8 cellular contexts compared by ENCODE assay signal in genomic region chr15:101296418-101297405, GRCh38. TPM values are rescaled to one million over a fixed set of nuclear protein-coding genes. Genes with fewer than 3 reads are reported as not detected.
A peak's percentile ranks its signal among the peaks of the same experiment; 100 is the strongest.
DNase-seq lines count a peak whose midpoint lies in the region; ATAC-seq and TF ChIP-seq lines count a peak whose summit lies in the region.

No MANE protein-coding gene starts in this region.

- peaks cover 22% of the 10 kb centered on the region for H4K20me1 ChIP-seq in Karpas-422 (ENCODE audit: insufficient read depth, low read depth, low read length)

- H2AFZ ChIP-seq in Karpas-422 (ENCODE audit: low read length) = no peak overlapping the region

- peak overlapping the region; percentile 89 for H3K4me2 ChIP-seq in Karpas-422 (ENCODE audit: low read depth, low read length, poor library complexity, severe bottlenecking)

- CTCF ChIA-PET in CD8-positive, alpha-beta T cell (lab: Charles Lee) = interaction anchor here (1.3 to 5.0 kb wide), 4 partner anchors 9 to 344 kb away, joined by 5 to 30 read pairs (median 10); no protein-coding TSS in a partner anchor

- intact Hi-C loops in CD8-positive, alpha-beta T cell (cut with DNase I, micrococcal nuclease) = loop anchor here (10.0 kb wide), 2 partner anchors 952 to 1562 kb away; partner anchors contain the start of genes ADAMTS17 (in 1 of the 2) and LYSMD4 (in 1 of the 2)

- POLR2A ChIA-PET in CD8-positive, alpha-beta T cell (lab: Charles Lee) = interaction anchor here (0.6 to 0.8 kb wide), 2 partner anchors 355 to 371 kb away, joined by 3 to 4 read pairs; no protein-coding TSS in a partner anchor
- POLR2A ChIA-PET in naive thymus-derived CD8-positive, alpha-beta T cell (lab: Charles Lee) = interaction anchor here (0.6 to 3.2 kb wide), 3 partner anchors 23 to 80 kb away, joined by 3 to 26 read pairs (median 3); no protein-coding TSS in a partner anchor

- peaks cover 33% of the 10 kb centered on the region for H3K79me2 ChIP-seq in Karpas-422 (ENCODE audit: low read length)

- no peaks in the 10 kb centered on the region for H3K36me3 ChIP-seq in CD8-positive, alpha-beta T cell (ENCODE audit: insufficient read depth, low read length)
- H3K36me3 ChIP-seq in Karpas-422 (ENCODE audit: insufficient read depth, low read length) = peaks cover 8% of the 10 kb centered on the region; the same call in 1 of the 2 replicates
- H3K36me3 ChIP-seq in effector memory CD4-positive, alpha-beta T cell (ENCODE audit: control insufficient read depth, insufficient read depth, low read length) = no peaks in the 10 kb centered on the region

- no peak for ATAC-seq in CD8-positive, alpha-beta T cell
- no peak for ATAC-seq in naive thymus-derived CD8-positive, alpha-beta T cell
- no peak for ATAC-seq in HG03378 (IDR thresholded peaks at IDR 0.05; ENCODE audit: unreplicated experiment)

- no peaks in the 10 kb centered on the region for H3K9me3 ChIP-seq in CD8-positive, alpha-beta T cell (ENCODE audit: low read length)
- no peaks in the 10 kb centered on the region for H3K9me3 ChIP-seq in Karpas-422 (ENCODE audit: low read length)
- H3K9me3 ChIP-seq in effector memory CD4-positive, alpha-beta T cell (ENCODE audit: control insufficient read depth, low read length) = no peaks in the 10 kb centered on the region

- H3K9me2 ChIP-seq in Karpas-422 (replicated peaks; ENCODE audit: insufficient read depth, low read length) = 0 out of 2 replicates have a peak, but pooled peaks cover 3% of the 10 kb centered on the region

- H3K27me3 Mint-ChIP-seq in CD8-positive, alpha-beta T cell (ENCODE audit: low read depth) = no peaks in the 10 kb centered on the region
- peaks cover 8% of the 10 kb centered on the region for H3K27me3 Mint-ChIP-seq in brain
- no peaks in the 10 kb centered on the region for H3K27me3 Mint-ChIP-seq in naive thymus-derived CD8-positive, alpha-beta T cell

- no peaks in the 10 kb centered on the region for H3K9me3 Mint-ChIP-seq in CD8-positive, alpha-beta T cell
- H3K9me3 Mint-ChIP-seq in brain = peaks cover 0 to 8% (median 0%) of the 10 kb centered on the region in 5 experiments
- no peaks in the 10 kb centered on the region for H3K9me3 Mint-ChIP-seq in naive thymus-derived CD8-positive, alpha-beta T cell

- peak overlapping the region; percentile 43 for H3K27ac Mint-ChIP-seq in CD8-positive, alpha-beta T cell
- peak overlapping the region; percentile 29 to 99 (median 94) for H3K27ac Mint-ChIP-seq in brain
- peak overlapping the region in 6 of 10 donors; percentile 11 to 94 (median 89) for H3K27ac Mint-ChIP-seq in naive thymus-derived CD8-positive, alpha-beta T cell

- H3K4me1 Mint-ChIP-seq in CD8-positive, alpha-beta T cell (ENCODE audit: low read depth) = peaks cover 40% of the 10 kb centered on the region
- H3K4me1 Mint-ChIP-seq in brain = peaks cover 46% of the 10 kb centered on the region
- H3K4me1 Mint-ChIP-seq in naive thymus-derived CD8-positive, alpha-beta T cell = peaks cover 10 to 48% (median 38%) of the 10 kb centered on the region in 4 donors

- peaks cover 34% of the 10 kb centered on the region for H3K4me1 ChIP-seq in CD8-positive, alpha-beta T cell (ENCODE audit: insufficient read depth, low read length)
- peaks cover 28% of the 10 kb centered on the region for H3K4me1 ChIP-seq in Karpas-422 (ENCODE audit: low read length)
- peaks cover 17% of the 10 kb centered on the region for H3K4me1 ChIP-seq in effector memory CD4-positive, alpha-beta T cell (ENCODE audit: control insufficient read depth, insufficient read depth, low read length, poor library complexity, severe bottlenecking)

- no peak overlapping the region for H3K27ac ChIP-seq in CD8-positive, alpha-beta T cell (ENCODE audit: low read depth, low read length)
- H3K27ac ChIP-seq in Karpas-422 (ENCODE audit: low read length) = no peak overlapping the region
- no peak overlapping the region for H3K27ac ChIP-seq in effector memory CD4-positive, alpha-beta T cell (ENCODE audit: insufficient read depth, low read length, poor library complexity, severe bottlenecking)

- H3K4me3 ChIP-seq in CD8-positive, alpha-beta T cell (ENCODE audit: low read depth, low read length) = no peak overlapping the region
- H3K4me3 ChIP-seq in Karpas-422 (ENCODE audit: low read length) = no peak overlapping the region
- H3K4me3 ChIP-seq in effector memory CD4-positive, alpha-beta T cell (ENCODE audit: insufficient read depth, low read depth, low read length, poor library complexity, severe bottlenecking) = no peak overlapping the region

- no peak overlapping the region for H3K9ac ChIP-seq in Karpas-422 (ENCODE audit: low read length)

- TF ChIP-seq CTCF in CD8-positive, alpha-beta T cell (IDR thresholded peaks at IDR 0.05) = no peak
- TF ChIP-seq CTCF in brain (conservative IDR thresholded peaks at IDR 0.05) = no peak

- peaks cover 27% of the 10 kb centered on the region for H3K36me3 Mint-ChIP-seq in CD8-positive, alpha-beta T cell
- peaks cover 7% of the 10 kb centered on the region for H3K36me3 Mint-ChIP-seq in brain
- H3K36me3 Mint-ChIP-seq in naive thymus-derived CD8-positive, alpha-beta T cell = peaks cover 0 to 9% (median 0%) of the 10 kb centered on the region in 3 donors

- DNase-seq in CD8-positive, alpha-beta T cell = no peak
- no peak for DNase-seq in Karpas-422
- DNase-seq in naive thymus-derived CD8-positive, alpha-beta T cell = no peak
- DNase-seq in NCI-H345 treated with DMSO at 0.1 percent for 48 hours (lab: John Stamatoyannopoulos, UW; ENCODE audit: unreplicated experiment) = no peak
- no peak for DNase-seq in effector memory CD4-positive, alpha-beta T cell
- DNase-seq in NCI-H2171 treated with DMSO at 0.1 percent for 48 hours (lab: John Stamatoyannopoulos, UW) = no peak

- peak overlapping the region; percentile 94 for H3K4me3 Mint-ChIP-seq in CD8-positive, alpha-beta T cell
- H3K4me3 Mint-ChIP-seq in brain = peak overlapping the region; percentile 98 to 99 (median 99)
- H3K4me3 Mint-ChIP-seq in naive thymus-derived CD8-positive, alpha-beta T cell = peak overlapping the region in 8 of 10 donors; percentile 65 to 99 (median 97)

- H3K27me3 ChIP-seq in CD8-positive, alpha-beta T cell (ENCODE audit: insufficient read depth, low read length) = no peaks in the 10 kb centered on the region
- H3K27me3 ChIP-seq in Karpas-422 (ENCODE audit: low read length) = no peaks in the 10 kb centered on the region
- H3K27me3 ChIP-seq in effector memory CD4-positive, alpha-beta T cell (replicated peaks; ENCODE audit: control insufficient read depth, insufficient read depth, low read length, poor library complexity, severe bottlenecking) = no peaks in the 10 kb centered on the region

RNA-seq across cellular contexts. Expression of gene SNRPA1, which starts 1.7 kb away (rescaled TPM):
- 100 to 1,000 TPM; 228 to 247 TPM for total RNA-seq in CD8-positive, alpha-beta T cell
- total RNA-seq in Karpas-422 (2014; rRNA removed; shearing (Covaris generic); ENCODE audit: low replicate concordance) = 52.3 and 53.4 TPM in 2 replicates
- polyA plus RNA-seq in brain (ENCODE audit: insufficient read depth, low read depth, low replicate concordance) = 46.6 TPM
- 100 to 1,000 TPM; 125 to 136 TPM for total RNA-seq in naive thymus-derived CD8-positive, alpha-beta T cell
- 10 to 100 TPM; 52.5 to 68.1 (median 58.1) TPM for polyA plus RNA-seq in naive thymus-derived CD8-positive, alpha-beta T cell

RNA-seq across cellular contexts. Expression of gene SELENOS, which starts 19.4 kb away (rescaled TPM):
- 10 to 100 TPM; 46.0 to 50.4 TPM for total RNA-seq in CD8-positive, alpha-beta T cell
- total RNA-seq in Karpas-422 (2014; rRNA removed; shearing (Covaris generic); ENCODE audit: low replicate concordance) = 14.9 and 27.2 TPM in 2 replicates
- polyA plus RNA-seq in brain (ENCODE audit: insufficient read depth, low read depth, low replicate concordance) = 50.0 TPM
- total RNA-seq in naive thymus-derived CD8-positive, alpha-beta T cell = 10 to 100 TPM; 26.7 to 30.6 TPM
- polyA plus RNA-seq in naive thymus-derived CD8-positive, alpha-beta T cell = 10 to 100 TPM; 38.8 to 64.4 (median 39.8) TPM

RNA-seq across cellular contexts. Expression of gene CHSY1, which starts 44.9 kb away (rescaled TPM):
- 10 to 100 TPM; 15.4 to 15.6 TPM for total RNA-seq in CD8-positive, alpha-beta T cell
- total RNA-seq in Karpas-422 (2014; rRNA removed; shearing (Covaris generic); ENCODE audit: low replicate concordance) = 10.5 and 11.4 TPM in 2 replicates
- 23.9 TPM for polyA plus RNA-seq in brain (ENCODE audit: insufficient read depth, low read depth, low replicate concordance)
- total RNA-seq in naive thymus-derived CD8-positive, alpha-beta T cell = 10 to 100 TPM; 12.6 to 12.9 TPM
- 1 to 10 TPM in 2 of 3 donors, under 1 TPM in 1; 0.96 to 1.7 (median 1.6) TPM for polyA plus RNA-seq in naive thymus-derived CD8-positive, alpha-beta T cell

Comparison
In these comparisons a context has a peak if more than half of its experiments do, and no peak if none do; other contexts are left out.
1. H3K27ac Mint-ChIP-seq: peak in every context shown above with its lines; median percentile 94 in brain; 89 in naive thymus-derived CD8-positive, alpha-beta T cell; 43 in CD8-positive, alpha-beta T cell.